In genomic region chr7:87574630-87575029, GRCh38 we compare ENCODE assay signal across 10 cellular contexts. TPM values are rescaled to one million over a fixed set of nuclear protein-coding genes. Genes with fewer than 3 reads are reported as not detected.
DNase-seq lines count a peak whose midpoint lies in the region; ATAC-seq and TF ChIP-seq lines count a peak whose summit lies in the region.
"Had no signal": no experiment of that assay in that cellular context is flagged by ENCODE, and none has a peak within 500 bp of the region (broad histone marks: within the 10 kb centered on the region; RNA-seq: fewer than 3 reads in every experiment).

No MANE protein-coding gene starts in this region.

- H2BK5ac ChIP-seq in mesenchymal stem cell (ENCODE audit: low read depth, low read length, poor library complexity, severe bottlenecking): no peak overlapping the region

- DNase-seq in EL (peak; percentile 42), amniotic stem cell (lab: John Stamatoyannopoulos, UW) (peak; percentile 64), mesenchymal stem cell (peak; percentile 51), prostate gland (ENCODE audit: low spot score) (no peak), cortex of kidney (lab: John Stamatoyannopoulos, UW) (no peak)
- no peak for DNase-seq in effector CD4-positive, alpha-beta T cell
- no peak for DNase-seq in stimulated activated CD4-positive, alpha-beta T cell treated with anti-CD3 and anti-CD28 coated beads, Interleukin-15, amount 100 ng/mL, for 24 hours
- DNase-seq: spleen had no signal

- H3K27me3 ChIP-seq in mesenchymal stem cell (ENCODE audit: control insufficient read depth in 1 of 2, insufficient read depth in 1 of 2, low read length in 2 of 2) (no peaks in the 10 kb centered on the region), prostate gland (replicated peaks; ENCODE audit: insufficient read depth) (no peaks in the 10 kb centered on the region)
- H3K27me3 ChIP-seq: spleen had no signal

- no peak overlapping the region for H2BK15ac ChIP-seq in mesenchymal stem cell (ENCODE audit: low read depth, poor library complexity, severe bottlenecking)

- H3K36me3 ChIP-seq in mesenchymal stem cell (ENCODE audit: control insufficient read depth in 1 of 2, insufficient read depth in 2 of 2, low read depth in 1 of 2, low read length in 2 of 2) (no peaks in the 10 kb centered on the region), prostate gland (no peaks in the 10 kb centered on the region)
- H3K36me3 ChIP-seq: spleen had no signal

- H2BK120ac ChIP-seq in mesenchymal stem cell (ENCODE audit: low read depth, low read length): no peak overlapping the region

- H3K4me1 ChIP-seq in mesenchymal stem cell (ENCODE audit: control insufficient read depth, insufficient read depth, low read depth, low read length): no peaks in the 10 kb centered on the region
- H3K4me1 ChIP-seq in prostate gland (replicated peaks): no peaks in the 10 kb centered on the region
- H3K4me1 ChIP-seq: spleen had no signal

- no peak overlapping the region for H2AK5ac ChIP-seq in mesenchymal stem cell (ENCODE audit: low read length, severe bottlenecking)

- no peak overlapping the region for H2BK12ac ChIP-seq in mesenchymal stem cell (ENCODE audit: low read length in 2 of 2)

- H3K4me3 ChIP-seq in mesenchymal stem cell (ENCODE audit: insufficient read depth in 1 of 2, low read depth in 1 of 2, low read length in 2 of 2) (no peak overlapping the region), prostate gland (no peak overlapping the region)
- H3K4me3 ChIP-seq: spleen had no signal

- 60% methylated on average over 1 of the region's 2 CpGs for WGBS in mesenchymal stem cell
- 66% methylated on average over 2 of the region's 2 CpGs for WGBS in prostate gland

- ATAC-seq in HG03378 (IDR thresholded peaks at IDR 0.05; ENCODE audit: unreplicated experiment): peak; percentile 80
- ATAC-seq: left lobe of liver had no signal

- H3K18ac ChIP-seq in mesenchymal stem cell (ENCODE audit: low read depth in 1 of 2, low read length in 2 of 2): no peak overlapping the region

- no peak overlapping the region for H2AFZ ChIP-seq in mesenchymal stem cell (ENCODE audit: low read depth, low read length)

- no peak overlapping the region for H3K23ac ChIP-seq in mesenchymal stem cell (ENCODE audit: low read length in 2 of 2)

- H4K91ac ChIP-seq in mesenchymal stem cell (ENCODE audit: low read length): no peak overlapping the region

- H4K8ac ChIP-seq in mesenchymal stem cell (ENCODE audit: low read length): no peak overlapping the region

- no peak for TF ChIP-seq CTCF in prostate gland (IDR thresholded peaks at IDR 0.05)

- no peaks in the 10 kb centered on the region for H3K79me1 ChIP-seq in mesenchymal stem cell (replicated peaks; ENCODE audit: low read length, poor library complexity, severe bottlenecking)

- no peak overlapping the region for H3K4me2 ChIP-seq in mesenchymal stem cell (ENCODE audit: low read length, poor library complexity, severe bottlenecking)

- H3K27ac ChIP-seq in mesenchymal stem cell (ENCODE audit: low read length, poor library complexity, severe bottlenecking) (no peak overlapping the region), prostate gland (no peak overlapping the region)
- H3K27ac ChIP-seq: spleen had no signal

- TF ChIP-seq POLR2A in prostate gland (IDR thresholded peaks at IDR 0.05): no peak

- no peak overlapping the region for H3K9ac ChIP-seq in mesenchymal stem cell (ENCODE audit: low read length)

- no peak overlapping the region for H3K4ac ChIP-seq in mesenchymal stem cell (ENCODE audit: low read depth in 1 of 2, low read length in 2 of 2)

- H3K9me3 ChIP-seq in mesenchymal stem cell (ENCODE audit: control insufficient read depth, low read length) (no peaks in the 10 kb centered on the region), prostate gland (no peaks in the 10 kb centered on the region)

- intact Hi-C loops in prostate gland (cut with DNase I): no loop called here

- no peak overlapping the region for H3K14ac ChIP-seq in mesenchymal stem cell (ENCODE audit: low read length in 2 of 2)

RNA-seq across cellular contexts. Expression of gene ABCB1, which starts 26.1 kb away (rescaled TPM):
- polyA plus RNA-seq in mesenchymal stem cell (2013, experiment 1 of 2): 4.6 TPM
- 4.4 TPM for polyA plus RNA-seq in mesenchymal stem cell (2013, experiment 2 of 2)
- 10 to 100 TPM in 1 of 2 donors, 1 to 10 TPM in 1; 9.2 to 10.2 TPM for total RNA-seq in prostate gland

RNA-seq across cellular contexts. Expression of gene RUNDC3B, which starts 53.6 kb away (rescaled TPM):
- 0.08 TPM for polyA plus RNA-seq in mesenchymal stem cell (2013, experiment 1 of 2)
- 0.21 TPM for polyA plus RNA-seq in mesenchymal stem cell (2013, experiment 2 of 2)
- total RNA-seq in prostate gland: 1 to 10 TPM; 2.1 to 5.0 TPM

Comparison
In these comparisons a context has a peak if more than half of its experiments do, and no peak if none do; other contexts are left out.
1. DNase-seq: peak in EL (single experiment), amniotic stem cell (single experiment) and mesenchymal stem cell (single experiment); none in effector CD4-positive, alpha-beta T cell (single experiment), prostate gland (single experiment), cortex of kidney (single experiment) and stimulated activated CD4-positive, alpha-beta T cell treated with anti-CD3 and anti-CD28 coated beads, Interleukin-15, amount 100 ng/mL, for 24 hours (single experiment).